In the genomic region with DNA sequence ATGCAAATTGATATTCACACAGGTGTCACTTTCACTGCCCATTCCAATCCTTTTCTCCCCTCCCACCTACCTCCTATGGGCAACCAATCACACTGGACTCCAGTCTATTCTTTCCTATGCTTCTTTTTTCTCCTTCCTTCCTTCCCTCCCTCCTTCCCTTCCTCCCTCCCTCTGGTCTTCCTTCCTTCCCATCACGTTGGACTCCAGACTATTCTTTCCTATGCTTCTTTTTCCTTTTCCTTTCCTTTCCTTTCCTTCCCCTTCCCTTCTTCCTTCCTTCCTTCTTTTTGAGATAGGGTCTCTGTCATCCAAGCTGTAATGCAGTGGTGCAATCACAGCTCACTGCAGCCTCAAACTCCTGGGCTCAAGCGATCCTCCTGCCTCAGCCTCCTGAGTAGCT, we compare ENCODE assay signal across 28 cellular contexts.
"Had no signal": no experiment of that assay in that cellular context is flagged by ENCODE, and none has a peak within 500 bp of the region (broad histone marks: within the 10 kb centered on the region; RNA-seq: fewer than 3 reads in every experiment).

No MANE protein-coding gene starts in this region.

- H3K9me3 ChIP-seq: colonic mucosa, esophagus muscularis mucosa, esophagus squamous epithelium, gastrocnemius medialis, gastroesophageal sphincter, heart left ventricle had no signal

- H3K27ac Mint-ChIP-seq: dendritic cell treated with granulocyte-macrophage colony-stimulating factor and Interleukin-4, amounts not matched to agents 40 ng/mL and 50 ng/mL, for 4 days; effector memory CD8-positive, alpha-beta T cell; endodermal cell had no signal

- H3K4me3 ChIP-seq: colonic mucosa, coronary artery, dorsolateral prefrontal cortex, esophagus muscularis mucosa, esophagus squamous epithelium, gastrocnemius medialis, gastroesophageal sphincter, heart left ventricle, heart right ventricle had no signal

- ATAC-seq: effector memory CD8-positive, alpha-beta T cell; esophagus mucosa; foreskin keratinocyte; gastrocnemius medialis; gastroesophageal sphincter; heart left ventricle; heart right ventricle had no signal

- H3K36me3 ChIP-seq: colonic mucosa, esophagus muscularis mucosa, esophagus squamous epithelium, gastrocnemius medialis, gastroesophageal sphincter, heart left ventricle, heart right ventricle had no signal

- FAIRE-seq: colon, endometrium, endothelial cell of umbilical vein, frontal cortex had no signal

- H3K27ac ChIP-seq: colonic mucosa, coronary artery, dorsolateral prefrontal cortex, epithelial cell of prostate, esophagus muscularis mucosa, esophagus squamous epithelium, foreskin keratinocyte, gastrocnemius medialis, gastroesophageal sphincter, heart left ventricle, heart right ventricle had no signal

- H3K4me3 Mint-ChIP-seq: dendritic cell treated with granulocyte-macrophage colony-stimulating factor and Interleukin-4, amounts not matched to agents 40 ng/mL and 50 ng/mL, for 4 days; effector memory CD8-positive, alpha-beta T cell; endodermal cell had no signal

- H3K4me1 Mint-ChIP-seq: endodermal cell had no signal

- H3K27me3 ChIP-seq: colonic mucosa, gastroesophageal sphincter had no signal

- H3K4me1 ChIP-seq: colonic mucosa, esophagus squamous epithelium, foreskin keratinocyte, gastrocnemius medialis, heart left ventricle, heart right ventricle had no signal

- DNase-seq: colonic mucosa; cortex of kidney; dermis blood vessel endothelial cell; dorsolateral prefrontal cortex; effector CD4-positive, alpha-beta T cell; effector CD8-positive, alpha-beta T cell; effector memory CD4-positive, alpha-beta T cell; effector memory CD8-positive, alpha-beta T cell; endodermal cell; erythroblast; esophagus squamous epithelium; foreskin fibroblast; foreskin keratinocyte; foreskin melanocyte; gastrocnemius medialis; glutamatergic neuron; heart left ventricle; heart right ventricle had no signal
